2 cellular contexts compared by ENCODE assay signal in genomic region chr3:114019486-114019885, GRCh38.
TF ChIP-seq lines count a peak whose summit lies in the region.

No MANE protein-coding gene starts in this region.

TF ChIP-seq in HepG2, 621 proteins besides CTCF, POLR2A, EP300 and RAD21:
- TF ChIP-seq ZBTB40 (IDR thresholded peaks at IDR 0.05) (peak; percentile 90), ZBTB40 (CRISPR knock-in tag; IDR thresholded peaks at IDR 0.05) (no peak), ATF1 (CRISPR knock-in tag; IDR thresholded peaks at IDR 0.05) (no peak), SATB2 (CRISPR knock-in tag; IDR thresholded peaks at IDR 0.05) (no peak), CHD2 (IDR thresholded peaks at IDR 0.05; ENCODE audit: low read depth, low read length) (no peak), ZNF7 (CRISPR knock-in tag; IDR thresholded peaks at IDR 0.05) (no peak), MBD4 (IDR thresholded peaks at IDR 0.05; ENCODE audit: borderline replicate concordance, low read length) (no peak)

TF ChIP-seq in HEK293T, 16 proteins besides CTCF, POLR2A, EP300 and RAD21:
- TF ChIP-seq BHLHE40 (IDR thresholded peaks at IDR 0.05; ENCODE audit: borderline replicate concordance) (no peak), TARDBP (IDR thresholded peaks at IDR 0.05) (no peak), PKNOX1 (IDR thresholded peaks at IDR 0.05) (no peak), ELF4 (IDR thresholded peaks at IDR 0.05) (peak; percentile 70; the same call in 1 of the 2 replicates), SUZ12 (IDR thresholded peaks at IDR 0.05) (no peak), NFRKB (IDR thresholded peaks at IDR 0.05) (no peak)
